Comparison of ENCODE assay signal across 8 cellular contexts in the genomic region with DNA sequence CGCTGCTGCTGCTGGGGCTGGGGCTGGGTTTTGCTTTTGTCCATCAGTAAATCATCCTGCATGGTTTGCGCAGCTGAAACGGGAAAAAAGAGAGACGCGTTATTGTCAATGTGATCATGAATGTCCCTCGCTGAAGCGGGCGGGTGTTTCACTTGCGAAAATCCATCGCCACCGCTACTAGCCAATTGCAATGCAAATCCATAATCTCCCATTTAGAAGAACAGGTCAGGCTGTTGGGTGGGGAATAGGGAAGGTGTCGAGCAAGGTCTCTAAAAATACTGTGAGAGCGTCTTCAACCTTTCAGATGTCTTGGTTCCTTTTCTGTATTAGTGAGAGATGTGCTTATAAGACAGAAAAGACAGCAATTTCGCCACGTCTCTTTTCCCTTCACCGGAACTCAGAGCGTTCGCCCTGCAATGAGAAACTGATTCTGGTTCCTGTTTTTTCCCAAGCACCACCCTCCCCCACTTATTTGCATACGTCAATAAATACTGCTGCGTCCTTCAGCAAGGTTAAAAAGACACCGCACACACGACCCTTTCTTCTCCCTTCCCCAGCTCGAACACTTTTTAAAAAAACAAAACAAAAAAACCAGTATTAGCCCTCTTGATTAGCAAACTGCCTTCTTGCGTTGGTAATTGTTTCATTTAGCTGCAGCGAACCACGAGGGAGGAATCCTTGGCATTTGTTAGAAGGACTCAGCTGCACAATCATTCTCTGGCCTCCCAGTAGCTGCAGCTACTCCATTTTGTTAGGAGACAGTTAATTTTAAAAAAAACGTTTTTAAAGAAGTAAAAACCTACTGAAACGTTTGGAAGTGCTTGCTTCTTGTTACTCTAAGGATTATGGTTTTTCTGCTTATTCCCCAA. TPM values are rescaled to one million over a fixed set of nuclear protein-coding genes. Genes with fewer than 3 reads are reported as not detected.
DNase-seq lines count a peak whose midpoint lies in the region; ATAC-seq, FAIRE-seq and TF ChIP-seq lines count a peak whose summit lies in the region.

No MANE protein-coding gene starts in this region.

- no peak for TF ChIP-seq POLR2A in H54 (IDR thresholded peaks at IDR 0.05; ENCODE audit: low read depth, low read length)

- H3K4me3 ChIP-seq in cardiac fibroblast (replicated peaks in 1 of 2; ENCODE audit: low read depth in 2 of 2, low read length in 2 of 2): peak overlapping the region; percentile 69 to 76
- peak overlapping the region; percentile 84 for H3K4me3 ChIP-seq in iPS-18c (ENCODE audit: insufficient read depth, low read depth, low read length)

- intact Hi-C loops in sciatic nerve (cut with DNase I): no loop called here

- TF ChIP-seq CTCF in cardiac fibroblast (IDR thresholded peaks at IDR 0.05; ENCODE audit: low read depth, low read length): no peak

- peaks cover 2% of the 10 kb centered on the region for H3K9me3 ChIP-seq in iPS-18c (ENCODE audit: control insufficient read depth, insufficient read depth, low read length)

- FAIRE-seq in H54 (lab: Jason Lieb, UNC): peak; percentile 94

- ATAC-seq in sciatic nerve (peak; percentile 89), GM21381 (IDR thresholded peaks at IDR 0.05; ENCODE audit: unreplicated experiment) (no peak)

- DNase-seq in GM03348 (ENCODE audit: low spot score) (peak; percentile 73), H54 (ENCODE audit: insufficient read length, low spot score) (peak; percentile 72), MV-4-11 (lab: John Stamatoyannopoulos, UW) (peak; percentile 84), SW480 (ENCODE audit: low spot score) (peak; percentile 67), cardiac fibroblast (ENCODE audit: low read depth in 2 of 2) (peak; percentile 77 to 80), sciatic nerve (ENCODE audit: low spot score) (peak; percentile 64)

RNA-seq across cellular contexts. Expression of a gene that starts 50.4 kb away (rescaled TPM):
- total RNA-seq in sciatic nerve: 6.2 TPM

RNA-seq across cellular contexts. Expression of a gene that starts 50.4 kb away (rescaled TPM):
- 37.4 TPM for total RNA-seq in sciatic nerve
